Comparison of ENCODE assay signal across 14 cellular contexts in genomic region chr17:51901242-51901641, GRCh38.
DNase-seq lines count a peak whose midpoint lies in the region; ATAC-seq and TF ChIP-seq lines count a peak whose summit lies in the region.
"Had no signal": no experiment of that assay in that cellular context is flagged by ENCODE, and none has a peak within 500 bp of the region (broad histone marks: within the 10 kb centered on the region; RNA-seq: fewer than 3 reads in every experiment).

No MANE protein-coding gene starts in this region.

- H3F3A ChIP-seq in GM23338 (replicated peaks; ENCODE audit: low read depth), result no peaks in the 10 kb centered on the region

- H3K4me3 Mint-ChIP-seq in GM23338 (no peak overlapping the region), WTC11 (no peak overlapping the region), Caco-2 (ENCODE audit: unreplicated experiment) (no peak overlapping the region)
- no peak overlapping the region for H3K4me3 Mint-ChIP-seq in activated naive CD4-positive, alpha-beta T cell treated with anti-CD3 and anti-CD28 coated beads, Interleukin-2, amount 10 ng/mL, durations not matched to agents 7 days and 5 days
- H3K4me3 Mint-ChIP-seq: CD8-positive, alpha-beta T cell had no signal

- H3K36me3 Mint-ChIP-seq in GM23338 (ENCODE audit: low read depth) (no peaks in the 10 kb centered on the region), WTC11 (peaks cover 38% of the 10 kb centered on the region), Caco-2 (ENCODE audit: insufficient read depth, unreplicated experiment) (no peaks in the 10 kb centered on the region)
- no peaks in the 10 kb centered on the region for H3K36me3 Mint-ChIP-seq in activated naive CD4-positive, alpha-beta T cell treated with anti-CD3 and anti-CD28 coated beads, Interleukin-2, amount 10 ng/mL, durations not matched to agents 7 days and 5 days
- H3K36me3 Mint-ChIP-seq: CD8-positive, alpha-beta T cell had no signal

- no peaks in the 10 kb centered on the region for H3K9me2 ChIP-seq in GM23338 (ENCODE audit: insufficient read depth)

- H3K27me3 ChIP-seq in GM23338 (ENCODE audit: insufficient read depth), result no peaks in the 10 kb centered on the region
- no peaks in the 10 kb centered on the region for H3K27me3 ChIP-seq in Caco-2 (replicated peaks; ENCODE audit: control insufficient read depth, insufficient read depth, low read length)
- H3K27me3 ChIP-seq: BLaER1 treated with 17β-estradiol and CSF1 and Interleukin-3, amounts not matched to agents 10 nM and 100 nM had no signal

- CTCF ChIA-PET in WTC11 (lab: Charles Lee) (interaction anchor here (1.0 kb wide), 1 partner anchor 206 kb away, joined by 4 read pairs; no protein-coding TSS in a partner anchor), Caco-2 (lab: Charles Lee) (no interaction called here)
- CTCF ChIA-PET in activated naive CD4-positive, alpha-beta T cell treated with anti-CD3 and anti-CD28 coated beads, Interleukin-2, amount 10 ng/mL, durations not matched to agents 7 days and 5 days (lab: Charles Lee), result no interaction called here

- H3K27ac ChIP-seq in GM23338 (ENCODE audit: low read depth), result no peak overlapping the region
- H3K27ac ChIP-seq: BLaER1 treated with 17β-estradiol and CSF1 and Interleukin-3, amounts not matched to agents 10 nM and 100 nM had no signal

- H3K4me3 ChIP-seq in GM23338, result no peak overlapping the region
- no peak overlapping the region for H3K4me3 ChIP-seq in Caco-2 (ENCODE audit: low read depth, low read length)
- H3K4me3 ChIP-seq: BLaER1 treated with 17β-estradiol and CSF1 and Interleukin-3, amounts not matched to agents 10 nM and 100 nM; K562 had no signal

- DNase-seq in GM23338 (ENCODE audit: low spot score) (peak; percentile 48), WTC11 (ENCODE audit: low spot score) (peak; percentile 10), iPS-NIHi11 (ENCODE audit: low spot score) (peak; percentile 11), Caco-2 (no peak)
- no peak for DNase-seq in central memory CD4-positive, alpha-beta T cell
- no peak for DNase-seq in activated naive CD4-positive, alpha-beta T cell treated with anti-CD3 and anti-CD28 coated beads, Interleukin-2, amount 10 ng/mL, durations not matched to agents 7 days and 5 days
- DNase-seq: 8988T; CD8-positive, alpha-beta T cell; GOT3; HCEC 1CT; IMR-90 had no signal

- no peaks in the 10 kb centered on the region for H3K36me3 ChIP-seq in GM23338 (ENCODE audit: insufficient read depth)
- H3K36me3 ChIP-seq in Caco-2 (ENCODE audit: control insufficient read depth, insufficient read depth, low read length), result no peaks in the 10 kb centered on the region
- H3K36me3 ChIP-seq: BLaER1 treated with 17β-estradiol and CSF1 and Interleukin-3, amounts not matched to agents 10 nM and 100 nM had no signal

- no peaks in the 10 kb centered on the region for H3K79me2 ChIP-seq in GM23338 (replicated peaks; ENCODE audit: insufficient read depth)

- no peaks in the 10 kb centered on the region for H3K27me3 Mint-ChIP-seq in GM23338 (ENCODE audit: insufficient read depth, low read depth, poor library complexity)
- no peaks in the 10 kb centered on the region; the same call in 1 of the 2 replicates for H3K27me3 Mint-ChIP-seq in WTC11 (ENCODE audit: low read depth)
- no peaks in the 10 kb centered on the region for H3K27me3 Mint-ChIP-seq in Caco-2 (ENCODE audit: insufficient read depth, unreplicated experiment)
- H3K27me3 Mint-ChIP-seq in activated naive CD4-positive, alpha-beta T cell treated with anti-CD3 and anti-CD28 coated beads, Interleukin-2, amount 10 ng/mL, durations not matched to agents 7 days and 5 days, result no peaks in the 10 kb centered on the region

- POLR2A ChIA-PET in WTC11 (lab: Charles Lee) (no interaction called here), Caco-2 (lab: Charles Lee) (no interaction called here)

- no peaks in the 10 kb centered on the region for H4K20me1 ChIP-seq in GM23338 (replicated peaks; ENCODE audit: insufficient read depth)
- H4K20me1 ChIP-seq: BLaER1 treated with 17β-estradiol and CSF1 and Interleukin-3, amounts not matched to agents 10 nM and 100 nM had no signal

- TF ChIP-seq CTCF in GM23338 (conservative IDR thresholded peaks at IDR 0.05; ENCODE audit: low read depth in 2 of 2) (peak; percentile 37 to 58), WTC11 (IDR thresholded peaks at IDR 0.05) (no peak), Caco-2 (IDR thresholded peaks at IDR 0.05; ENCODE audit: insufficient read depth in 1 of 2, low read depth in 1 of 2, low read length in 1 of 2, severe bottlenecking in 1 of 2, unreplicated experiment in 1 of 2) (no peak)

- H3K27ac Mint-ChIP-seq in GM23338, result no peak overlapping the region
- no peak overlapping the region for H3K27ac Mint-ChIP-seq in WTC11
- no peak overlapping the region for H3K27ac Mint-ChIP-seq in Caco-2 (ENCODE audit: unreplicated experiment)
- H3K27ac Mint-ChIP-seq in activated naive CD4-positive, alpha-beta T cell treated with anti-CD3 and anti-CD28 coated beads, Interleukin-2, amount 10 ng/mL, durations not matched to agents 7 days and 5 days, result no peak overlapping the region
- H3K27ac Mint-ChIP-seq: CD8-positive, alpha-beta T cell had no signal

- ATAC-seq in GM23338, result peak; percentile 79
- peak; percentile 44; the same call in 1 of the 2 replicates for ATAC-seq in WTC11
- no peak for ATAC-seq in GM21576 (IDR thresholded peaks at IDR 0.05; ENCODE audit: unreplicated experiment)
- ATAC-seq: CD8-positive, alpha-beta T cell; K562 had no signal

- intact Hi-C loops in Caco-2 (cut with micrococcal nuclease; ENCODE audit: unreplicated experiment), result no loop called here

- H3K9me3 ChIP-seq in Caco-2, result no peaks in the 10 kb centered on the region
- H3K9me3 ChIP-seq: BLaER1 treated with 17β-estradiol and CSF1 and Interleukin-3, amounts not matched to agents 10 nM and 100 nM had no signal

- H3K9me3 Mint-ChIP-seq in GM23338, result no peaks in the 10 kb centered on the region; the same call in 2 of the 3 replicates
- H3K9me3 Mint-ChIP-seq in WTC11, result peaks cover 61% of the 10 kb centered on the region
- H3K9me3 Mint-ChIP-seq in Caco-2 (ENCODE audit: unreplicated experiment), result no peaks in the 10 kb centered on the region
- H3K9me3 Mint-ChIP-seq in activated naive CD4-positive, alpha-beta T cell treated with anti-CD3 and anti-CD28 coated beads, Interleukin-2, amount 10 ng/mL, durations not matched to agents 7 days and 5 days, result no peaks in the 10 kb centered on the region
- H3K9me3 Mint-ChIP-seq: CD8-positive, alpha-beta T cell had no signal

- no peak overlapping the region for H2AFZ ChIP-seq in GM23338

- no peaks in the 10 kb centered on the region for H3K4me1 ChIP-seq in GM23338 (ENCODE audit: insufficient read depth)
- H3K4me1 ChIP-seq in Caco-2, result no peaks in the 10 kb centered on the region
- H3K4me1 ChIP-seq: BLaER1 treated with 17β-estradiol and CSF1 and Interleukin-3, amounts not matched to agents 10 nM and 100 nM had no signal

- H3K4me2 ChIP-seq in GM23338, result no peak overlapping the region
- H3K4me2 ChIP-seq: BLaER1 treated with 17β-estradiol and CSF1 and Interleukin-3, amounts not matched to agents 10 nM and 100 nM had no signal

- no TSS peak for BruUV-seq in Caco-2 (replicated peaks; lab: Mats Ljungman, UMichigan)

- H3K4me1 Mint-ChIP-seq in GM23338 (no peaks in the 10 kb centered on the region), WTC11 (no peaks in the 10 kb centered on the region), Caco-2 (ENCODE audit: low read depth, unreplicated experiment) (no peaks in the 10 kb centered on the region)
- H3K4me1 Mint-ChIP-seq in activated naive CD4-positive, alpha-beta T cell treated with anti-CD3 and anti-CD28 coated beads, Interleukin-2, amount 10 ng/mL, durations not matched to agents 7 days and 5 days, result no peaks in the 10 kb centered on the region

TF ChIP-seq in GM23338, 12 proteins besides CTCF, POLR2A, EP300 and RAD21 (continues in another document):
- TF ChIP-seq EZH2 (IDR thresholded peaks at IDR 0.05; ENCODE audit: low read depth, unreplicated experiment), result no peak

TF ChIP-seq in WTC11, 78 proteins besides CTCF, POLR2A, EP300 and RAD21:
- TF ChIP-seq JUN (CRISPR knock-in tag; IDR thresholded peaks at IDR 0.05), result no peak

Comparison
In these comparisons a context has a peak if more than half of its experiments do, and no peak if none do; other contexts are left out.
1. DNase-seq: peak in GM23338 (single experiment), WTC11 (single experiment) and iPS-NIHi11 (single experiment); none in Caco-2 (0 of 2), central memory CD4-positive, alpha-beta T cell (single experiment) and activated naive CD4-positive, alpha-beta T cell treated with anti-CD3 and anti-CD28 coated beads, Interleukin-2, amount 10 ng/mL, durations not matched to agents 7 days and 5 days (single experiment).
2. CTCF ChIP-seq: peak in GM23338 (2 of 2); none in WTC11 (single experiment) and Caco-2 (0 of 2).